ENCODE assay signal across 13 cellular contexts in the genomic region with DNA sequence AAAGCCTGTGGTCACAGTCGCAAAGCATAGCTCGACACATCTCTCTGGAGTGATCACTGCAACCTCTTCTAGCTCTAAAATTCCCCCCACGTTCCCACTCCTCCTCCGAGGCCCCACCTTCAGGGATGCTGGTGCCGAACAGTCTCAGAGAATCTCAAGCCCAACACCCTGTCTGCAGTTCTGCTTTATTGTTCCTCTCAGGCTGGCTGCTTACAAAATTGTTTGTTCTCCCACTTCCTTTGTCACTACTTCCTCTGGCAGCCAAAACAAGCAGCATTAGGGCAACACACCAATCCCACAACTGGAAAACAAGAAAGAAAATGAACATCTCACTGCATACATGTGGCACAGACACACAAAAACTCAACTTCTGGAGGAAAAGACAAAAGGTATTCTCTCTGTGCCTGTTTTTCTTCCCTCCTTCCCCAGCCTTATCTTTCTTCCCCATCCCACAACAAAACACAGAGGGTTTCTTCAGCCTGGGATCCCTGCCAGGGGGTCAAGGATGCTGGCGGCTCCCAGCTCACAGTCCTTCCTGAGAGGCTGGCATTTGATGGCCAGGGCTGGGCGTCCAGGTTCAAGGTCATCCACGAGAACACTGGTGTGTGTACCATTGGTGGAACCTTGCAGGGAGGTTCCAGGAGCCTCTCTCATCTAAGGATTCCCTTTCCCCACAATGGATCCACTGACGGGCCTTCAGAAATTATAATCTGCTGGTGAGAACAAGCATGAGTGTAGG.
DNase-seq lines count a peak whose midpoint lies in the region; ATAC-seq and TF ChIP-seq lines count a peak whose summit lies in the region.
"Had no signal": no experiment of that assay in that cellular context is flagged by ENCODE, and none has a peak within 500 bp of the region (broad histone marks: within the 10 kb centered on the region; RNA-seq: fewer than 3 reads in every experiment).

No MANE protein-coding gene starts in this region.

- TF ChIP-seq CTCF in LNCaP clone FGC (IDR thresholded peaks at IDR 0.05; ENCODE audit: control insufficient read depth, extremely low read depth, insufficient read depth) (no peak), chondrocyte (IDR thresholded peaks at IDR 0.05) (no peak), mesothelial cell of epicardium (IDR thresholded peaks at IDR 0.05; ENCODE audit: unreplicated experiment) (no peak), GM20000 (IDR thresholded peaks at IDR 0.05; ENCODE audit: extremely low read depth, missing control alignments) (no peak)

- H3K9me3 Mint-ChIP-seq in chondrocyte (ENCODE audit: low read depth) (no peaks in the 10 kb centered on the region), mesothelial cell of epicardium (no peaks in the 10 kb centered on the region)
- peaks cover 0 to 3% of the 10 kb centered on the region in 2 donors for H3K9me3 Mint-ChIP-seq in activated T-cell treated with anti-CD3 and anti-CD28 coated beads, Interleukin-2, amount 50 U/mL, for 72 hours

- no peaks in the 10 kb centered on the region for H3K36me3 Mint-ChIP-seq in chondrocyte (ENCODE audit: low read depth)
- no peaks in the 10 kb centered on the region for H3K36me3 Mint-ChIP-seq in mesothelial cell of epicardium
- H3K36me3 Mint-ChIP-seq in activated T-cell treated with anti-CD3 and anti-CD28 coated beads, Interleukin-2, amount 50 U/mL, for 72 hours (ENCODE audit: insufficient read depth in 2 of 2): no peaks in the 10 kb centered on the region

- no peak overlapping the region for H3K4me3 ChIP-seq in LNCaP clone FGC (ENCODE audit: low read depth, low read length)

- DNase-seq in A172 (ENCODE audit: low spot score) (peak; percentile 14), LNCaP clone FGC (ENCODE audit: low read depth) (peak; percentile 10), chondrocyte (ENCODE audit: low spot score) (no peak), mesothelial cell of epicardium (ENCODE audit: low spot score in 2 of 2, unreplicated experiment in 2 of 2) (no peak), GM20000 (ENCODE audit: low spot score) (no peak)
- DNase-seq in activated T-cell treated with anti-CD3 and anti-CD28 coated beads, Interleukin-2, amount 50 U/mL, for 72 hours: no peak
- DNase-seq: NCI-H2029; NK-92 treated with Interleukin-12 subunit alpha and Interleukin-12 subunit beta, amount 100 ng/mL, for 24 hours; stimulated activated CD4-positive, alpha-beta T cell treated with anti-CD3 and anti-CD28 coated beads, Interleukin-4, amount 100 ng/mL, for 4 hours; stimulated activated naive CD8-positive, alpha-beta T cell treated with anti-CD3 and anti-CD28 coated beads, Interleukin-15, amount 100 ng/mL, for 72 hours; T1000 had no signal

- H3K4me3 Mint-ChIP-seq in chondrocyte (ENCODE audit: unreplicated experiment) (no peak overlapping the region), mesothelial cell of epicardium (no peak overlapping the region)
- no peak overlapping the region for H3K4me3 Mint-ChIP-seq in activated T-cell treated with anti-CD3 and anti-CD28 coated beads, Interleukin-2, amount 50 U/mL, for 72 hours
- H3K4me3 Mint-ChIP-seq: stimulated activated naive CD8-positive, alpha-beta T cell treated with anti-CD3 and anti-CD28 coated beads, Interleukin-15, amount 100 ng/mL, for 72 hours had no signal

- H3K27ac Mint-ChIP-seq in chondrocyte (ENCODE audit: unreplicated experiment) (peak overlapping the region; percentile 18), mesothelial cell of epicardium (peak overlapping the region; percentile 37)
- no peak overlapping the region for H3K27ac Mint-ChIP-seq in activated T-cell treated with anti-CD3 and anti-CD28 coated beads, Interleukin-2, amount 50 U/mL, for 72 hours
- H3K27ac Mint-ChIP-seq: stimulated activated naive CD8-positive, alpha-beta T cell treated with anti-CD3 and anti-CD28 coated beads, Interleukin-15, amount 100 ng/mL, for 72 hours had no signal

- ATAC-seq in activated T-cell treated with anti-CD3 and anti-CD28 coated beads, Interleukin-2, amount 50 U/mL, for 72 hours (replicated peaks in 1 of 2): no peak
- ATAC-seq in GM21367 (IDR thresholded peaks at IDR 0.05; ENCODE audit: unreplicated experiment): no peak
- ATAC-seq in HG03097 (IDR thresholded peaks at IDR 0.05; ENCODE audit: low FRiP score, unreplicated experiment): no peak
- ATAC-seq: stimulated activated naive CD8-positive, alpha-beta T cell treated with anti-CD3 and anti-CD28 coated beads, Interleukin-15, amount 100 ng/mL, for 72 hours had no signal

- H3K27me3 Mint-ChIP-seq in chondrocyte (ENCODE audit: low read depth) (no peaks in the 10 kb centered on the region), mesothelial cell of epicardium (ENCODE audit: low read depth) (no peaks in the 10 kb centered on the region)
- H3K27me3 Mint-ChIP-seq in activated T-cell treated with anti-CD3 and anti-CD28 coated beads, Interleukin-2, amount 50 U/mL, for 72 hours (ENCODE audit: low read depth): peaks cover 22% of the 10 kb centered on the region

- H3K4me1 Mint-ChIP-seq in chondrocyte (ENCODE audit: low read depth) (peaks cover 57% of the 10 kb centered on the region), mesothelial cell of epicardium (peaks cover 20% of the 10 kb centered on the region)
- no peaks in the 10 kb centered on the region for H3K4me1 Mint-ChIP-seq in activated T-cell treated with anti-CD3 and anti-CD28 coated beads, Interleukin-2, amount 50 U/mL, for 72 hours (ENCODE audit: low read depth)
- H3K4me1 Mint-ChIP-seq: stimulated activated naive CD8-positive, alpha-beta T cell treated with anti-CD3 and anti-CD28 coated beads, Interleukin-15, amount 100 ng/mL, for 72 hours had no signal

Comparison
In these comparisons a context has a peak if more than half of its experiments do, and no peak if none do; other contexts are left out.
1. DNase-seq: peak in A172 (single experiment) and LNCaP clone FGC (single experiment); none in chondrocyte (single experiment), mesothelial cell of epicardium (0 of 2), activated T-cell treated with anti-CD3 and anti-CD28 coated beads, Interleukin-2, amount 50 U/mL, for 72 hours (0 of 2) and GM20000 (single experiment).